ENCODE assay signal across 23 cellular contexts in the genomic region with DNA sequence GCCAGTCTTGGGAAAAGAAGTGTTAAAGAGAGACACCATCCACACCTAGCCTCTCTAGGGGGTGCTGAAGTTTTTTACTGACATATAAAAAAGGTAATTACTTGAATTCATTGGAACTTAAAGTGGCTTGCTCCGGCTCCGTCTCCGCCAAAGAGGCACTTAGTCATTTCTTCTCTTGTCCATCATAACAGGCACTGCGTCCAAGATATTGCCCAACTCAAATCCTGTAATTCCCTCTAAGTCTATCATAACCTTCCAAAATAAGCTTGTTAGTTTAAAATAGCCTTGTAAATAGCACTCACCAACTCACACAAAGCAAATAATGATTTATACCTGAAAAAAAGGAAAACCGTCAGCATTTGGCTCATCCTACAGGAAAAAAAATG.
A peak's percentile ranks its signal among the peaks of the same experiment; 100 is the strongest.
DNase-seq lines count a peak whose midpoint lies in the region; ATAC-seq and TF ChIP-seq lines count a peak whose summit lies in the region.
"Had no signal": no experiment of that assay in that cellular context is flagged by ENCODE, and none has a peak within 500 bp of the region (broad histone marks: within the 10 kb centered on the region; RNA-seq: fewer than 3 reads in every experiment).

No MANE protein-coding gene starts in this region.

- H3K9me3 ChIP-seq in left ventricle myocardium inferior (replicated peaks) = peaks cover 6% of the 10 kb centered on the region
- H3K9me3 ChIP-seq: ascending aorta, esophagus squamous epithelium, right lobe of liver, tibial nerve had no signal

- in situ Hi-C loops in GM13977 (cut with MboI; ENCODE audit: low pct_unique_long_range_greater_than_20kb, low sequenced_read_pairs, unreplicated experiment) = no loop called here

- no peaks in the 10 kb centered on the region for H3K36me3 Mint-ChIP-seq in mesothelial cell of epicardium
- H3K36me3 Mint-ChIP-seq: CD8-positive, alpha-beta T cell had no signal

- H3K27ac Mint-ChIP-seq in mesothelial cell of epicardium = peak overlapping the region; percentile 79
- H3K27ac Mint-ChIP-seq: activated CD8-positive, alpha-beta T cell treated with anti-CD3 and anti-CD28 coated beads, Interleukin-2, amount 10 ng/mL, durations not matched to agents 7 days and 5 days; activated T-helper 2 cell treated with anti-CD3 and anti-CD28 coated beads, Interferon-gamma antibody, Interleukin-2, Interleukin-4, amounts not matched to agents 10 μg/mL and 5 μg/mL and 100 μg/mL, durations not matched to agents 14 hours and 24 hours and 36 hours; CD8-positive, alpha-beta T cell; HFFc6 had no signal

- TF ChIP-seq CTCF in left ventricle myocardium inferior (IDR thresholded peaks at IDR 0.05; ENCODE audit: borderline replicate concordance) (no peak), epithelial cell of esophagus (IDR thresholded peaks at IDR 0.05; ENCODE audit: insufficient read depth, low read depth, low read length, missing control alignments) (no peak), mesothelial cell of epicardium (IDR thresholded peaks at IDR 0.05; ENCODE audit: unreplicated experiment) (no peak), GM13977 (IDR thresholded peaks at IDR 0.05; ENCODE audit: extremely low read depth, insufficient read depth, missing control alignments) (no peak)

- no peaks in the 10 kb centered on the region for H3K27me3 ChIP-seq in left ventricle myocardium inferior (ENCODE audit: low read depth)
- H3K27me3 ChIP-seq: ascending aorta, esophagus squamous epithelium, right lobe of liver, tibial nerve had no signal

- ATAC-seq in left cardiac atrium = peak; percentile 62 to 76
- no peak for ATAC-seq in HG03378 (IDR thresholded peaks at IDR 0.05; ENCODE audit: unreplicated experiment)
- ATAC-seq: activated CD8-positive, alpha-beta T cell treated with anti-CD3 and anti-CD28 coated beads, Interleukin-2, amount 10 ng/mL, durations not matched to agents 7 days and 5 days; CD8-positive, alpha-beta T cell had no signal

- H3K9me3 Mint-ChIP-seq in mesothelial cell of epicardium = no peaks in the 10 kb centered on the region
- H3K9me3 Mint-ChIP-seq: activated T-helper 2 cell treated with anti-CD3 and anti-CD28 coated beads, Interferon-gamma antibody, Interleukin-2, Interleukin-4, amounts not matched to agents 10 μg/mL and 5 μg/mL and 100 μg/mL, durations not matched to agents 14 hours and 24 hours and 36 hours; CD8-positive, alpha-beta T cell had no signal

- H3K36me3 ChIP-seq in left ventricle myocardium inferior = no peaks in the 10 kb centered on the region
- H3K36me3 ChIP-seq: ascending aorta, esophagus squamous epithelium, right lobe of liver, tibial nerve, WERI-Rb-1 had no signal

- no peak overlapping the region for H3K4me3 Mint-ChIP-seq in mesothelial cell of epicardium
- H3K4me3 Mint-ChIP-seq: activated CD8-positive, alpha-beta T cell treated with anti-CD3 and anti-CD28 coated beads, Interleukin-2, amount 10 ng/mL, durations not matched to agents 7 days and 5 days; CD8-positive, alpha-beta T cell; HFFc6 had no signal

- no peaks in the 10 kb centered on the region for H3K27me3 Mint-ChIP-seq in mesothelial cell of epicardium (ENCODE audit: low read depth)

- peaks cover 33% of the 10 kb centered on the region for H3K4me1 ChIP-seq in left ventricle myocardium inferior

- H3K4me3 ChIP-seq in left ventricle myocardium inferior = no peak overlapping the region
- no peak overlapping the region for H3K4me3 ChIP-seq in epithelial cell of esophagus (ENCODE audit: low read length)
- H3K4me3 ChIP-seq: A549, ascending aorta, esophagus squamous epithelium, right lobe of liver, tibial nerve had no signal

- H3K4me1 Mint-ChIP-seq in mesothelial cell of epicardium = peaks cover 56% of the 10 kb centered on the region

- DNase-seq in left cardiac atrium = peak; percentile 31
- no peak for DNase-seq in left ventricle myocardium inferior
- peak; percentile 58 for DNase-seq in epithelial cell of esophagus (ENCODE audit: low read depth)
- DNase-seq in mesothelial cell of epicardium (ENCODE audit: low spot score in 2 of 2, unreplicated experiment in 2 of 2) = no peak
- no peak for DNase-seq in GM13977 (ENCODE audit: low spot score)
- DNase-seq in putamen (ENCODE audit: low spot score) = no peak
- DNase-seq in activated naive CD4-positive, alpha-beta T cell treated with Interleukin-2 at 50 U/mL for 16 hours = no peak
- DNase-seq: activated CD8-positive, alpha-beta T cell treated with anti-CD3 and anti-CD28 coated beads, Interleukin-2, amount 10 ng/mL, durations not matched to agents 7 days and 5 days; CD8-positive, alpha-beta T cell; dermis blood vessel endothelial cell; esophagus squamous epithelium; HFFc6; NCI-H2227 treated with DMSO at 0.1 percent for 48 hours; NK-92 treated with Interleukin-12 subunit alpha and Interleukin-12 subunit beta, amount 100 ng/mL, for 24 hours; right lobe of liver had no signal

- H3K27ac ChIP-seq in left ventricle myocardium inferior (replicated peaks) = no peak overlapping the region
- H3K27ac ChIP-seq: ascending aorta, KMS-11, right lobe of liver, RWPE1, tibial nerve, WERI-Rb-1 had no signal

- intact Hi-C loops in left cardiac atrium (cut with DNase I) (no loop called here), left ventricle myocardium inferior (cut with micrococcal nuclease) (no loop called here)

Comparison
In these comparisons a context has a peak if more than half of its experiments do, and no peak if none do; other contexts are left out.
1. DNase-seq: peak in left cardiac atrium (single experiment) and epithelial cell of esophagus (single experiment); none in left ventricle myocardium inferior (single experiment), mesothelial cell of epicardium (0 of 2), GM13977 (single experiment), putamen (single experiment) and activated naive CD4-positive, alpha-beta T cell treated with Interleukin-2 at 50 U/mL for 16 hours (single experiment).